In the genomic region with DNA sequence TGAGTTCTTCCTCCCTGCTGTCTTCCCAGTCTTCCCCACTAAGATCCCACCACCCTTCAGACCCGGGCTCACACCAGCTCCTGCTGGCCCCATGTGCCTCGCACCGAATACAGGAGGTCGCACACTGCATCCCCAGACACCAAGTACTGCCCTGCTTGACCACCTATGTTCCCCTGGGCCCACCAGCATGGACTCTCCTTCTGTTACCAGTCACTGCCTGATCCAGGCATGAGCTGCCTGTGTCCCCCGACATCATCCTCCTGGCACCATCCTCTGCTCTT, we compare ENCODE assay signal across 8 cellular contexts.
DNase-seq lines count a peak whose midpoint lies in the region; ATAC-seq and TF ChIP-seq lines count a peak whose summit lies in the region.

No MANE protein-coding gene starts in this region.

- no peaks in the 10 kb centered on the region for H3K27me3 Mint-ChIP-seq in Calu3 (ENCODE audit: unreplicated experiment)

- H3K4me1 Mint-ChIP-seq in Calu3 (ENCODE audit: low read depth, unreplicated experiment), result peaks cover 22% of the 10 kb centered on the region

- no peak for TF ChIP-seq POLR2A in GM18505 (IDR thresholded peaks at IDR 0.05; ENCODE audit: borderline replicate concordance, extremely low read depth, insufficient read depth, insufficient read length)

- ATAC-seq in GM18505 (IDR thresholded peaks at IDR 0.05; ENCODE audit: unreplicated experiment) (peak; percentile 20), HG02588 (IDR thresholded peaks at IDR 0.05; ENCODE audit: unreplicated experiment) (peak; percentile 24), omental fat pad (ENCODE audit: low FRiP score) (peak; percentile 18), Right ventricle myocardium superior (ENCODE audit: poor library complexity) (no peak), left lobe of liver (no peak)

- CTCF ChIA-PET in Calu3 (lab: Charles Lee), result no interaction called here

- DNase-seq in activated CD4-positive, CD25-positive, alpha-beta regulatory T cell treated with anti-CD3 and anti-CD28 coated beads, Interleukin-2, amount 50 U/mL, for 72 hours, result peak; percentile 49
- DNase-seq in omental fat pad (ENCODE audit: low spot score), result no peak
- DNase-seq in NCI-H2081 treated with DMSO at 0.1 percent for 48 hours (lab: John Stamatoyannopoulos, UW), result no peak
- no peak for DNase-seq in Right ventricle myocardium superior
- DNase-seq in left lobe of liver (ENCODE audit: low spot score), result no peak
- DNase-seq in Calu3, result no peak

- H3K9me3 Mint-ChIP-seq in Calu3 (ENCODE audit: low read depth, unreplicated experiment), result no peaks in the 10 kb centered on the region

- intact Hi-C loops in Right ventricle myocardium superior (cut with DNase I) (no loop called here), Calu3 (cut with micrococcal nuclease; ENCODE audit: unreplicated experiment) (no loop called here)

- BruUV-seq in Calu3 (replicated peaks; lab: Mats Ljungman, UMichigan), result no TSS peak

- no peaks in the 10 kb centered on the region for H3K36me3 Mint-ChIP-seq in Calu3 (ENCODE audit: insufficient read depth, unreplicated experiment)

- H3K4me3 Mint-ChIP-seq in Calu3 (ENCODE audit: low read depth, unreplicated experiment), result no peak overlapping the region

- H3K27ac Mint-ChIP-seq in Calu3 (ENCODE audit: unreplicated experiment), result no peak overlapping the region

- TF ChIP-seq CTCF in omental fat pad (IDR thresholded peaks at IDR 0.05) (no peak), Calu3 (IDR thresholded peaks at IDR 0.05; ENCODE audit: unreplicated experiment) (no peak)

Comparison
In these comparisons a context has a peak if more than half of its experiments do, and no peak if none do; other contexts are left out.
1. ATAC-seq: peak in GM18505 (single experiment), HG02588 (single experiment) and omental fat pad (single experiment); none in Right ventricle myocardium superior (single experiment) and left lobe of liver (single experiment).